ENCODE assay signal across 29 cellular contexts in the genomic region with DNA sequence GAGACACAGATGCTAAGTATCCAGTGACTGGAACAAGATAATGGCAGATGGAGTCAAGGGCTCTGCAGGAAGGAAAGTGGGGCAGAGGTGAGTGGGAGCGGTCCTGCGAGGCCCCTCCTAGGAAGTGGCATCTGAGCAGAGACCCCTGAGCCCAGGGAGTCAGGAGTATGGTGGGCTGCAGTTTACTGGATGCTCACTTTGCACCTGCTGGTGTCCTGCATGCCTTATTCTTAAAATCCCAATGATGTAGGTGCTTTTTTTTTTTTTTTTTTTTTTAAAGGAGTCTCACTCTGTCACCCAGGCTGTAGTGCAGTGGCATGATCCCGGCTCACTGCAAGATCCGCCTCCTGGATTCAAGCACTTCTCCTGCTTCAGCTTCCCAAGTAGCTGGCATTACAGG. TPM values are rescaled to one million over a fixed set of nuclear protein-coding genes. Genes with fewer than 3 reads are reported as not detected.
DNase-seq lines count a peak whose midpoint lies in the region; ATAC-seq, FAIRE-seq and TF ChIP-seq lines count a peak whose summit lies in the region.
"Had no signal": no experiment of that assay in that cellular context is flagged by ENCODE, and none has a peak within 500 bp of the region (broad histone marks: within the 10 kb centered on the region; RNA-seq: fewer than 3 reads in every experiment).

No MANE protein-coding gene starts in this region.

- H3K27me3 ChIP-seq in K562 (ENCODE audit: control insufficient read depth in 2 of 2, insufficient read depth in 2 of 2, low read length in 2 of 2) (no peaks in the 10 kb centered on the region), dorsolateral prefrontal cortex (peaks cover 0 to 18% (median 0%) of the 10 kb centered on the region in 45 donors)
- H3K27me3 ChIP-seq: BLaER1 treated with 17β-estradiol and CSF1 and Interleukin-3, amounts not matched to agents 10 nM and 100 nM; cardiac muscle cell had no signal

- peaks cover 16% of the 10 kb centered on the region; the same call in 1 of the 2 replicates for H4K20me1 ChIP-seq in K562 (replicated peaks; ENCODE audit: control insufficient read depth, insufficient read depth, low read length)

- peaks cover 28% of the 10 kb centered on the region for H3K36me3 Mint-ChIP-seq in activated T-cell treated with anti-CD3 and anti-CD28 coated beads, Interleukin-2, amount 50 U/mL, for 24 hours (ENCODE audit: low read depth)
- peaks cover 10% of the 10 kb centered on the region for H3K36me3 Mint-ChIP-seq in activated T-cell treated with anti-CD3 and anti-CD28 coated beads, Interleukin-2, amount 50 U/mL, for 4 hours (ENCODE audit: insufficient read depth)
- peaks cover 10 to 21% of the 10 kb centered on the region in 2 donors for H3K36me3 Mint-ChIP-seq in stimulated activated naive B cell treated with anti-CD40 and anti-IgM and Interleukin-4, amounts not matched to agents 10 μg/mL and 1 μg/mL and 100 μg/mL, for 72 hours
- H3K36me3 Mint-ChIP-seq: type B pancreatic cell had no signal

- no peak overlapping the region for H3K4me2 ChIP-seq in K562 (ENCODE audit: insufficient read depth, low read length)

- H3K36me3 ChIP-seq in K562 (ENCODE audit: control insufficient read depth, insufficient read depth, low read length) = peaks cover 18% of the 10 kb centered on the region
- H3K36me3 ChIP-seq: cardiac muscle cell had no signal

- peak overlapping the region; percentile 15 for H3K27ac Mint-ChIP-seq in activated T-cell treated with anti-CD3 and anti-CD28 coated beads, Interleukin-2, amount 50 U/mL, for 24 hours
- peak overlapping the region; percentile 85 for H3K27ac Mint-ChIP-seq in stimulated activated naive B cell treated with anti-CD40 and anti-IgM and Interleukin-4, amounts not matched to agents 10 μg/mL and 1 μg/mL and 100 μg/mL, for 72 hours
- H3K27ac Mint-ChIP-seq: activated B cell treated with CpG ODN at 0.5 μM for 24 hours; activated CD4-positive, alpha-beta memory T cell treated with anti-CD3 and anti-CD28 coated beads for 36 hours had no signal

- H3K4me3 ChIP-seq in K562 (no peak overlapping the region), dorsolateral prefrontal cortex (no peak overlapping the region)
- H3K4me3 ChIP-seq: BLaER1 treated with 17β-estradiol and CSF1 and Interleukin-3, amounts not matched to agents 10 nM and 100 nM; cardiac muscle cell; lung; psoas muscle; skin epidermis had no signal

- H3K9me3 ChIP-seq in K562 (replicated peaks; ENCODE audit: control insufficient read depth, insufficient read depth, low read depth, low read length) = no peaks in the 10 kb centered on the region; the same call in 1 of the 2 replicates
- H3K9me3 ChIP-seq: psoas muscle had no signal

- no peak overlapping the region for H2AFZ ChIP-seq in K562 (ENCODE audit: low read depth, low read length)

- POLR2A ChIA-PET in K562 (lab: Yijun Ruan, JAX) = interaction anchor here (0.7 to 1.4 kb wide), 3 partner anchors 12 to 143 kb away, joined by 3 to 5 read pairs (median 4); no protein-coding TSS in a partner anchor

- no peak for TF ChIP-seq CTCF in K562 (IDR thresholded peaks at IDR 0.05 in 2 of 3, conservative IDR thresholded peaks at IDR 0.05 in 1 of 3; ENCODE audit: insufficient read depth in 2 of 3, low read depth in 1 of 3, low read length in 3 of 3)
- TF ChIP-seq CTCF in dorsolateral prefrontal cortex (IDR thresholded peaks at IDR 0.05 in 54 of 56, conservative IDR thresholded peaks at IDR 0.05 in 2 of 56; ENCODE audit: low read depth in 1 of 56, partially characterized antibody in 56 of 56) = no peak

- no peaks in the 10 kb centered on the region for H3K9me3 Mint-ChIP-seq in activated T-cell treated with anti-CD3 and anti-CD28 coated beads, Interleukin-2, amount 50 U/mL, for 24 hours
- peaks cover 4% of the 10 kb centered on the region for H3K9me3 Mint-ChIP-seq in activated T-cell treated with anti-CD3 and anti-CD28 coated beads, Interleukin-2, amount 50 U/mL, for 4 hours
- peaks cover 0 to 4% of the 10 kb centered on the region in 2 donors for H3K9me3 Mint-ChIP-seq in stimulated activated naive B cell treated with anti-CD40 and anti-IgM and Interleukin-4, amounts not matched to agents 10 μg/mL and 1 μg/mL and 100 μg/mL, for 72 hours
- H3K9me3 Mint-ChIP-seq: type B pancreatic cell had no signal

- intact Hi-C loops in K562 (cut with micrococcal nuclease) (no loop called here), dorsolateral prefrontal cortex (cut with DNase I) (no loop called here)

- peaks cover 39% of the 10 kb centered on the region for H3K79me2 ChIP-seq in K562 (ENCODE audit: control insufficient read depth, insufficient read depth, low read length)

- no peak for FAIRE-seq in K562 (lab: Jason Lieb, UNC)
- FAIRE-seq: GM12891, kidney had no signal

- WGBS in K562 (ENCODE audit: insufficient coverage, low coverage, missing lambda C conversion rate) = 75% methylated on average over 4 of the region's 4 CpGs

- H3K9me1 ChIP-seq in K562 (ENCODE audit: control insufficient read depth, insufficient read depth, low read length) = peaks cover 12% of the 10 kb centered on the region

- in situ Hi-C loops in K562 (cut with MboI) = no loop called here

- TF ChIP-seq RAD21 in K562 (CRISPR knock-in tag; conservative IDR thresholded peaks at IDR 0.05 in 1 of 2, IDR thresholded peaks at IDR 0.05 in 1 of 2) = no peak

- no peaks in the 10 kb centered on the region for H3K27me3 Mint-ChIP-seq in activated T-cell treated with anti-CD3 and anti-CD28 coated beads, Interleukin-2, amount 50 U/mL, for 24 hours
- no peaks in the 10 kb centered on the region for H3K27me3 Mint-ChIP-seq in activated T-cell treated with anti-CD3 and anti-CD28 coated beads, Interleukin-2, amount 50 U/mL, for 4 hours (ENCODE audit: low read depth)
- H3K27me3 Mint-ChIP-seq in stimulated activated naive B cell treated with anti-CD40 and anti-IgM and Interleukin-4, amounts not matched to agents 10 μg/mL and 1 μg/mL and 100 μg/mL, for 72 hours = no peaks in the 10 kb centered on the region
- H3K27me3 Mint-ChIP-seq: activated B cell treated with CpG ODN at 0.5 μM for 24 hours; activated CD4-positive, alpha-beta memory T cell treated with anti-CD3 and anti-CD28 coated beads for 36 hours; type B pancreatic cell had no signal

- TF ChIP-seq POLR2A in K562 (conservative IDR thresholded peaks at IDR 0.05) = no peak

- peaks cover 42 to 67% of the 10 kb centered on the region in 2 experiments for H3K4me1 ChIP-seq in K562 (replicated peaks in 1 of 2; ENCODE audit: control insufficient read depth in 2 of 2, insufficient read depth in 2 of 2, low read length in 2 of 2)

- no peak for DNase-seq in activated T-cell treated with anti-CD3 and anti-CD28 coated beads, Interleukin-2, amount 50 U/mL, for 24 hours
- DNase-seq in activated T-cell treated with anti-CD3 and anti-CD28 coated beads, Interleukin-2, amount 50 U/mL, for 4 hours = no peak
- DNase-seq in HT-29 (ENCODE audit: low spot score) (peak; percentile 1), K562 (ENCODE audit: extremely low read depth in 1 of 4, low spot score in 3 of 4) (no peak), dorsolateral prefrontal cortex (no peak), left lobe of liver (ENCODE audit: low spot score) (no peak)
- no peak for DNase-seq in stimulated activated naive B cell treated with anti-CD40 and anti-IgM and Interleukin-4, amounts not matched to agents 10 μg/mL and 1 μg/mL and 100 μg/mL, for 72 hours
- DNase-seq: ACHN; activated B cell treated with CpG ODN at 0.5 μM for 24 hours; activated CD4-positive, alpha-beta memory T cell treated with anti-CD3 and anti-CD28 coated beads for 36 hours; activated naive CD4-positive, alpha-beta T cell treated with Interleukin-2 at 50 U/mL for 16 hours; anterior cingulate cortex; Calu3; cortex of kidney; glutamatergic neuron; kidney; NCI-H1048; NCI-H187; NCI-H2227 treated with DMSO at 0.1 percent for 48 hours; NCI-H69; psoas muscle; T-helper 9 cell had no signal

- peaks cover 24% of the 10 kb centered on the region for H3K4me1 Mint-ChIP-seq in activated T-cell treated with anti-CD3 and anti-CD28 coated beads, Interleukin-2, amount 50 U/mL, for 24 hours (ENCODE audit: low read depth)
- peaks cover 26% of the 10 kb centered on the region for H3K4me1 Mint-ChIP-seq in activated T-cell treated with anti-CD3 and anti-CD28 coated beads, Interleukin-2, amount 50 U/mL, for 4 hours (ENCODE audit: low read depth)
- H3K4me1 Mint-ChIP-seq in stimulated activated naive B cell treated with anti-CD40 and anti-IgM and Interleukin-4, amounts not matched to agents 10 μg/mL and 1 μg/mL and 100 μg/mL, for 72 hours = peaks cover 19 to 34% of the 10 kb centered on the region in 2 donors

- CTCF ChIA-PET in K562 (lab: Yijun Ruan, JAX; ENCODE audit: low intra/inter-chr PET ratio) = no interaction called here

- no peak overlapping the region for H3K4me3 Mint-ChIP-seq in activated T-cell treated with anti-CD3 and anti-CD28 coated beads, Interleukin-2, amount 50 U/mL, for 24 hours
- H3K4me3 Mint-ChIP-seq in activated T-cell treated with anti-CD3 and anti-CD28 coated beads, Interleukin-2, amount 50 U/mL, for 4 hours = no peak overlapping the region
- H3K4me3 Mint-ChIP-seq in stimulated activated naive B cell treated with anti-CD40 and anti-IgM and Interleukin-4, amounts not matched to agents 10 μg/mL and 1 μg/mL and 100 μg/mL, for 72 hours = no peak overlapping the region
- H3K4me3 Mint-ChIP-seq: activated B cell treated with CpG ODN at 0.5 μM for 24 hours; activated CD4-positive, alpha-beta memory T cell treated with anti-CD3 and anti-CD28 coated beads for 36 hours; type B pancreatic cell had no signal

- H3K9ac ChIP-seq in K562 (ENCODE audit: insufficient read depth in 1 of 2, low read depth in 2 of 2, low read length in 2 of 2) = no peak overlapping the region

- no peak overlapping the region for H3K27ac ChIP-seq in K562 (ENCODE audit: extremely low read depth, low read depth, low read length)
- no peak overlapping the region for H3K27ac ChIP-seq in dorsolateral prefrontal cortex
- H3K27ac ChIP-seq: cardiac muscle cell had no signal

- no peak for TF ChIP-seq EP300 in K562 (IDR thresholded peaks at IDR 0.05; ENCODE audit: low read length)

- no peak for ATAC-seq in activated T-cell treated with anti-CD3 and anti-CD28 coated beads, Interleukin-2, amount 50 U/mL, for 4 hours
- ATAC-seq in K562 = no peak
- ATAC-seq in stimulated activated naive B cell treated with anti-CD40 and anti-IgM and Interleukin-4, amounts not matched to agents 10 μg/mL and 1 μg/mL and 100 μg/mL, for 72 hours (replicated peaks) = no peak
- no peak for ATAC-seq in HG03457 (IDR thresholded peaks at IDR 0.05; ENCODE audit: unreplicated experiment)
- ATAC-seq in left lobe of liver = no peak
- ATAC-seq: psoas muscle had no signal

- BruUV-seq in K562 (replicated peaks; lab: Mats Ljungman, UMichigan) = no TSS peak

RNA-seq across cellular contexts. Expression of a gene that starts 5.6 kb away (rescaled TPM):
- total RNA-seq in activated T-cell treated with anti-CD3 and anti-CD28 coated beads, Interleukin-2, amount 50 U/mL, for 4 hours = 10 to 100 TPM; 32.8 to 36.6 (median 35.2) TPM
- total RNA-seq in HT-29 (2014; rRNA removed; shearing (Covaris generic)) = 177 and 178 TPM in 2 replicates
- total RNA-seq in K562 (2011; cell fraction: chromatin; rRNA removed; ENCODE audit: low replicate concordance) = 3.3 and 9.2 TPM in 2 replicates
- total RNA-seq in K562 (2011; cell fraction: nucleolus; rRNA removed) = 18.3 and 19.3 TPM in 2 replicates
- 8.7 and 9.0 TPM in 2 replicates for total RNA-seq in K562 (2011; cell fraction: nucleoplasm; rRNA removed)
- total RNA-seq in K562 (2014; rRNA removed) (41.7 and 51.5 TPM in 2 replicates), K562 (2014; rRNA removed; fragmentation: Illumina TruSeq; extraction: Trizol) (8.1 and 8.3 TPM in 2 replicates), K562 (2015; rRNA removed; fragmentation: Illumina TruSeq; extraction: Trizol) (5.7 and 6.6 TPM in 2 replicates), K562 (2021) (68.2 and 72.6 TPM in 2 replicates), dorsolateral prefrontal cortex (100 to 1,000 TPM in 1 of 120 experiments, 10 to 100 TPM in 119; 14.0 to 106 (median 35.0) TPM), left lobe of liver (215 TPM)
- polyA plus RNA-seq in K562 (2011; rRNA removed) (7.8 and 10.8 TPM in 2 replicates), K562 (2014; fragmentation: Illumina TruSeq; extraction: Trizol) (4.6 and 6.8 TPM in 2 replicates), K562 (2014; fragmentation: Nextera tagmentation; extraction: Ambion mirVana) (1 to 10 TPM; 1.2 to 1.5 TPM), K562 (2014; rRNA removed) (47.7 and 57.9 TPM in 2 replicates)
- polyA plus RNA-seq in K562 (2011; cell fraction: cytosol; rRNA removed) = 12.1 and 32.2 TPM in 2 replicates
- 15.5 and 18.1 TPM in 2 replicates for polyA plus RNA-seq in K562 (2011; cell fraction: nucleus; rRNA removed)
- polyA plus RNA-seq in K562 (2012) = 16.9 and 44.3 TPM in 2 replicates
- 1.3 and 1.5 TPM in 2 replicates for polyA minus RNA-seq in K562 (2011; rRNA and poly(A)+ RNA removed)
- 10.1 and 19.9 TPM in 2 replicates for polyA minus RNA-seq in K562 (2011; cell fraction: cytosol; rRNA and poly(A)+ RNA removed)
- 9.3 and 11.7 TPM in 2 replicates for polyA minus RNA-seq in K562 (2011; cell fraction: nucleus; rRNA and poly(A)+ RNA removed)

RNA-seq across cellular contexts. Expression of a gene that starts 42.7 kb away (rescaled TPM):
- total RNA-seq in activated T-cell treated with anti-CD3 and anti-CD28 coated beads, Interleukin-2, amount 50 U/mL, for 4 hours = 10 to 100 TPM; 21.6 to 22.5 (median 21.9) TPM
- total RNA-seq in HT-29 (2014; rRNA removed; shearing (Covaris generic)) = 98.1 and 98.6 TPM in 2 replicates
- 13.1 and 31.5 TPM in 2 replicates for total RNA-seq in K562 (2011; cell fraction: chromatin; rRNA removed; ENCODE audit: low replicate concordance)
- 28.4 and 33.9 TPM in 2 replicates for total RNA-seq in K562 (2011; cell fraction: nucleolus; rRNA removed)
- 33.6 and 54.6 TPM in 2 replicates for total RNA-seq in K562 (2011; cell fraction: nucleoplasm; rRNA removed)
- total RNA-seq in K562 (2014; rRNA removed) = 32.8 and 43.9 TPM in 2 replicates
- total RNA-seq in K562 (2014; rRNA removed; fragmentation: Illumina TruSeq; extraction: Trizol) = 11.4 and 17.1 TPM in 2 replicates
- 24.7 and 24.9 TPM in 2 replicates for total RNA-seq in K562 (2015; rRNA removed; fragmentation: Illumina TruSeq; extraction: Trizol)
- 28.0 and 28.5 TPM in 2 replicates for total RNA-seq in K562 (2021)
- polyA plus RNA-seq in K562 (2011; rRNA removed) = 23.6 and 53.8 TPM in 2 replicates
- 65.7 and 87.4 TPM in 2 replicates for polyA plus RNA-seq in K562 (2011; cell fraction: cytosol; rRNA removed)
- 22.6 and 23.4 TPM in 2 replicates for polyA plus RNA-seq in K562 (2011; cell fraction: nucleus; rRNA removed)
- polyA plus RNA-seq in K562 (2012) = 24.6 and 36.8 TPM in 2 replicates
- polyA plus RNA-seq in K562 (2014; fragmentation: Illumina TruSeq; extraction: Trizol) = 38.5 and 40.3 TPM in 2 replicates
- 1 to 10 TPM; 2.9 to 3.9 TPM for polyA plus RNA-seq in K562 (2014; fragmentation: Nextera tagmentation; extraction: Ambion mirVana)
- polyA plus RNA-seq in K562 (2014; rRNA removed) = 24.2 and 29.4 TPM in 2 replicates
- 33.6 and 49.2 TPM in 2 replicates for polyA minus RNA-seq in K562 (2011; rRNA and poly(A)+ RNA removed)
- polyA minus RNA-seq in K562 (2011; cell fraction: cytosol; rRNA and poly(A)+ RNA removed) = 34.3 and 45.2 TPM in 2 replicates
- 4.0 and 5.9 TPM in 2 replicates for polyA minus RNA-seq in K562 (2011; cell fraction: nucleus; rRNA and poly(A)+ RNA removed)
- 10 to 100 TPM; 14.7 to 51.9 (median 24.0) TPM for total RNA-seq in dorsolateral prefrontal cortex
- 9.1 TPM for total RNA-seq in left lobe of liver
